2 cellular contexts compared by ENCODE assay signal in genomic region chr1:45751039-45751838, GRCh38.
TF ChIP-seq lines count a peak whose summit lies in the region.

No MANE protein-coding gene starts in this region.

TF ChIP-seq in HEK293, 187 proteins besides CTCF, POLR2A, EP300 and RAD21:
- TF ChIP-seq, protein P1, sequence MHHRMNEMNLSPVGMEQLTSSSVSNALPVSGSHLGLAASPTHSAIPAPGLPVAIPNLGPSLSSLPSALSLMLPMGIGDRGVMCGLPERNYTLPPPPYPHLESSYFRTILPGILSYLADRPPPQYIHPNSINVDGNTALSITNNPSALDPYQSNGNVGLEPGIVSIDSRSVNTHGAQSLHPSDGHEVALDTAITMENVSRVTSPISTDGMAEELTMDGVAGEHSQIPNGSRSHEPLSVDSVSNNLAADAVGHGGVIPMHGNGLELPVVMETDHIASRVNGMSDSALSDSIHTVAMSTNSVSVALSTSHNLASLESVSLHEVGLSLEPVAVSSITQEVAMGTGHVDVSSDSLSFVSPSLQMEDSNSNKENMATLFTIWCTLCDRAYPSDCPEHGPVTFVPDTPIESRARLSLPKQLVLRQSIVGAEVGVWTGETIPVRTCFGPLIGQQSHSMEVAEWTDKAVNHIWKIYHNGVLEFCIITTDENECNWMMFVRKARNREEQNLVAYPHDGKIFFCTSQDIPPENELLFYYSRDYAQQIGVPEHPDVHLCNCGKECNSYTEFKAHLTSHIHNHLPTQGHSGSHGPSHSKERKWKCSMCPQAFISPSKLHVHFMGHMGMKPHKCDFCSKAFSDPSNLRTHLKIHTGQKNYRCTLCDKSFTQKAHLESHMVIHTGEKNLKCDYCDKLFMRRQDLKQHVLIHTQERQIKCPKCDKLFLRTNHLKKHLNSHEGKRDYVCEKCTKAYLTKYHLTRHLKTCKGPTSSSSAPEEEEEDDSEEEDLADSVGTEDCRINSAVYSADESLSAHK (tag by site-specific recombination; IDR thresholded peaks at IDR 0.05) = 0 out of 2 replicates have a peak, but pooled peaks have one; percentile 14
- 0 out of 2 replicates have a peak, but pooled peaks have one; percentile 2 for TF ChIP-seq ZNF518A (tag by site-specific recombination; conservative IDR thresholded peaks at IDR 0.05; ENCODE audit: low read depth)
TF ChIP-seq in HEK293: peak in this region for 2; not testable (repeated sequence) for 185.

TF ChIP-seq in SK-N-SH, 30 proteins besides CTCF, POLR2A, EP300 and RAD21:
- TF ChIP-seq USF1 (IDR thresholded peaks at IDR 0.05; ENCODE audit: borderline replicate concordance, low read depth) = 0 out of 2 replicates have a peak, but pooled peaks have one; percentile 1
